ENCODE assay signal across 1 cellular context in the genomic region with DNA sequence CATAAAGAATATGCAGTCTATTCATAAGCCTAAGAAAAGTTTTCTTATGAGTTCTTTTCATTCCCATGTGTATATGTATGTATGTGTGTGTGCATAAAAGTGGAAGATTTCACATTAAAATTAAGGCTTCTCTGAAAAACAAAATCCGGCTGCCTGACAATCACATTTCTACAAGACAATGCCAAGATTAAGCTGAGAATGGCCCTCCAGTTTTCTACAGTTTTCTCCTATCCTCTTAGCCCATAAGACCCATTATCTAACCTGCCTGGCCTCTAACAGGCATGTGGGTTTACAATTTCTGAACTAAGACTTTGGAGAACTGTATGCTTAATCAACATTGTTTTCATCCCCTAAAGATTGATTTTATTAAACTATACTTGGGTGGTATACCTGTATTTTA.
TF ChIP-seq lines count a peak whose summit lies in the region.

No MANE protein-coding gene starts in this region.

TF ChIP-seq in SK-N-SH treated with all-trans-retinoic acid at 6 μM for 48 hours, 23 proteins besides CTCF, POLR2A, EP300 and RAD21 (continued from another document):
- TF ChIP-seq, protein P1, sequence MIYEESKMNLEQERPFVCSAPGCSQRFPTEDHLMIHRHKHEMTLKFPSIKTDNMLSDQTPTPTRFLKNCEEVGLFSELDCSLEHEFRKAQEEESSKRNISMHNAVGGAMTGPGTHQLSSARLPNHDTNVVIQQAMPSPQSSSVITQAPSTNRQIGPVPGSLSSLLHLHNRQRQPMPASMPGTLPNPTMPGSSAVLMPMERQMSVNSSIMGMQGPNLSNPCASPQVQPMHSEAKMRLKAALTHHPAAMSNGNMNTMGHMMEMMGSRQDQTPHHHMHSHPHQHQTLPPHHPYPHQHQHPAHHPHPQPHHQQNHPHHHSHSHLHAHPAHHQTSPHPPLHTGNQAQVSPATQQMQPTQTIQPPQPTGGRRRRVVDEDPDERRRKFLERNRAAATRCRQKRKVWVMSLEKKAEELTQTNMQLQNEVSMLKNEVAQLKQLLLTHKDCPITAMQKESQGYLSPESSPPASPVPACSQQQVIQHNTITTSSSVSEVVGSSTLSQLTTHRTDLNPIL (CRISPR knock-in tag; IDR thresholded peaks at IDR 0.05; ENCODE audit: low read depth) = no peak
- TF ChIP-seq ZC3H10 (CRISPR knock-in tag; IDR thresholded peaks at IDR 0.05) (no peak), ISL1 (CRISPR knock-in tag; IDR thresholded peaks at IDR 0.05) (no peak), SNAI2 (CRISPR knock-in tag; IDR thresholded peaks at IDR 0.05) (no peak), OSR1 (CRISPR knock-in tag; IDR thresholded peaks at IDR 0.05) (no peak), ESRRG (CRISPR knock-in tag; IDR thresholded peaks at IDR 0.05) (no peak), ZFP3 (CRISPR knock-in tag; IDR thresholded peaks at IDR 0.05) (no peak)
- TF ChIP-seq, protein P2, sequence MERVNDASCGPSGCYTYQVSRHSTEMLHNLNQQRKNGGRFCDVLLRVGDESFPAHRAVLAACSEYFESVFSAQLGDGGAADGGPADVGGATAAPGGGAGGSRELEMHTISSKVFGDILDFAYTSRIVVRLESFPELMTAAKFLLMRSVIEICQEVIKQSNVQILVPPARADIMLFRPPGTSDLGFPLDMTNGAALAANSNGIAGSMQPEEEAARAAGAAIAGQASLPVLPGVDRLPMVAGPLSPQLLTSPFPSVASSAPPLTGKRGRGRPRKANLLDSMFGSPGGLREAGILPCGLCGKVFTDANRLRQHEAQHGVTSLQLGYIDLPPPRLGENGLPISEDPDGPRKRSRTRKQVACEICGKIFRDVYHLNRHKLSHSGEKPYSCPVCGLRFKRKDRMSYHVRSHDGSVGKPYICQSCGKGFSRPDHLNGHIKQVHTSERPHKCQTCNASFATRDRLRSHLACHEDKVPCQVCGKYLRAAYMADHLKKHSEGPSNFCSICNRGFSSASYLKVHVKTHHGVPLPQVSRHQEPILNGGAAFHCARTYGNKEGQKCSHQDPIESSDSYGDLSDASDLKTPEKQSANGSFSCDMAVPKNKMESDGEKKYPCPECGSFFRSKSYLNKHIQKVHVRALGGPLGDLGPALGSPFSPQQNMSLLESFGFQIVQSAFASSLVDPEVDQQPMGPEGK (CRISPR knock-in tag; IDR thresholded peaks at IDR 0.05; ENCODE audit: borderline replicate concordance) = no peak
- TF ChIP-seq, protein P3, sequence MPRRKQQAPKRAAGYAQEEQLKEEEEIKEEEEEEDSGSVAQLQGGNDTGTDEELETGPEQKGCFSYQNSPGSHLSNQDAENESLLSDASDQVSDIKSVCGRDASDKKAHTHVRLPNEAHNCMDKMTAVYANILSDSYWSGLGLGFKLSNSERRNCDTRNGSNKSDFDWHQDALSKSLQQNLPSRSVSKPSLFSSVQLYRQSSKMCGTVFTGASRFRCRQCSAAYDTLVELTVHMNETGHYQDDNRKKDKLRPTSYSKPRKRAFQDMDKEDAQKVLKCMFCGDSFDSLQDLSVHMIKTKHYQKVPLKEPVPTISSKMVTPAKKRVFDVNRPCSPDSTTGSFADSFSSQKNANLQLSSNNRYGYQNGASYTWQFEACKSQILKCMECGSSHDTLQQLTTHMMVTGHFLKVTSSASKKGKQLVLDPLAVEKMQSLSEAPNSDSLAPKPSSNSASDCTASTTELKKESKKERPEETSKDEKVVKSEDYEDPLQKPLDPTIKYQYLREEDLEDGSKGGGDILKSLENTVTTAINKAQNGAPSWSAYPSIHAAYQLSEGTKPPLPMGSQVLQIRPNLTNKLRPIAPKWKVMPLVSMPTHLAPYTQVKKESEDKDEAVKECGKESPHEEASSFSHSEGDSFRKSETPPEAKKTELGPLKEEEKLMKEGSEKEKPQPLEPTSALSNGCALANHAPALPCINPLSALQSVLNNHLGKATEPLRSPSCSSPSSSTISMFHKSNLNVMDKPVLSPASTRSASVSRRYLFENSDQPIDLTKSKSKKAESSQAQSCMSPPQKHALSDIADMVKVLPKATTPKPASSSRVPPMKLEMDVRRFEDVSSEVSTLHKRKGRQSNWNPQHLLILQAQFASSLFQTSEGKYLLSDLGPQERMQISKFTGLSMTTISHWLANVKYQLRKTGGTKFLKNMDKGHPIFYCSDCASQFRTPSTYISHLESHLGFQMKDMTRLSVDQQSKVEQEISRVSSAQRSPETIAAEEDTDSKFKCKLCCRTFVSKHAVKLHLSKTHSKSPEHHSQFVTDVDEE (CRISPR knock-in tag; IDR thresholded peaks at IDR 0.05) = no peak
- TF ChIP-seq, protein P4, sequence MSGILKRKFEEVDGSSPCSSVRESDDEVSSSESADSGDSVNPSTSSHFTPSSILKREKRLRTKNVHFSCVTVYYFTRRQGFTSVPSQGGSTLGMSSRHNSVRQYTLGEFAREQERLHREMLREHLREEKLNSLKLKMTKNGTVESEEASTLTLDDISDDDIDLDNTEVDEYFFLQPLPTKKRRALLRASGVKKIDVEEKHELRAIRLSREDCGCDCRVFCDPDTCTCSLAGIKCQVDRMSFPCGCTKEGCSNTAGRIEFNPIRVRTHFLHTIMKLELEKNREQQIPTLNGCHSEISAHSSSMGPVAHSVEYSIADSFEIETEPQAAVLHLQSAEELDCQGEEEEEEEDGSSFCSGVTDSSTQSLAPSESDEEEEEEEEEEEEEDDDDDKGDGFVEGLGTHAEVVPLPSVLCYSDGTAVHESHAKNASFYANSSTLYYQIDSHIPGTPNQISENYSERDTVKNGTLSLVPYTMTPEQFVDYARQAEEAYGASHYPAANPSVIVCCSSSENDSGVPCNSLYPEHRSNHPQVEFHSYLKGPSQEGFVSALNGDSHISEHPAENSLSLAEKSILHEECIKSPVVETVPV (CRISPR knock-in tag; IDR thresholded peaks at IDR 0.05) = no peak
